ENCODE assay signal across 8 cellular contexts in the genomic region with DNA sequence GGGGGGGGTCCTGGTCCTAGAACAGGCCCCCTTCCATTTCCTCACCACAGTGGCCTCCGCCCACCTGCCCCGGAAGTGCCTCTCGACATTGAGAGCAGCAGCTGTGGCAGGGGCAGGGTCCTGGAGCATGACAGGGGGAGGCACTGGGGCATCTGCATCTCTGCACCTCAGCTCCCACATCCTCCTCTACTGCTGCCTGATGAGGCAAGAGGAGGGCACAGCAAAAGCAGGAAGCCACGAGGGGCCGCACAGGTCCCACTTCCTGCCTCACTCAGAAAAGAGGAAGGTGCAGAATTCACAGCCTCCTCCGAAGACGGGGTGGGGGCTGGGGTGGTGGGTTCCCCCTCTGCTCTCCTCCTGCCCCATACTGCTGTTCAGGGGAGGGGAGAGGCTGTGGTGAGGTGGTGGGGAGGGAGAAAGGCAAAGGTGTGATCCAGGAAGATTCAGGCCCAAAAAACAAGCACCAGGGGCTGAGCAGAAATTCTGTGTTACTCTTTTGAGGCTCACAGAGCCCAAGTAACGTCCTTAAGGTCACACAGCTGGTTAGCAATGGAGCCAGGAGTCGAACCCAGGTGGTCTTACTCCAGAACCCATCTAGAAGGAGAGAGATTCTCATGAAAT. TPM values are rescaled to one million over a fixed set of nuclear protein-coding genes. Genes with fewer than 3 reads are reported as not detected.
DNase-seq lines count a peak whose midpoint lies in the region; ATAC-seq and TF ChIP-seq lines count a peak whose summit lies in the region.

No MANE protein-coding gene starts in this region.

- no peaks in the 10 kb centered on the region for H3K27me3 ChIP-seq in OCI-LY1 (ENCODE audit: insufficient read depth, low read length)

- peaks cover 55% of the 10 kb centered on the region for H3K36me3 ChIP-seq in OCI-LY1 (ENCODE audit: insufficient read depth, low read length)

- H2AFZ ChIP-seq in OCI-LY1 (ENCODE audit: low read length), result no peak overlapping the region

- no peaks in the 10 kb centered on the region for H3K79me2 ChIP-seq in OCI-LY1 (ENCODE audit: insufficient read depth, low read length)

- H3K9me3 ChIP-seq in OCI-LY1 (ENCODE audit: low read length), result no peaks in the 10 kb centered on the region

- peaks cover 4% of the 10 kb centered on the region; the same call in 1 of the 2 replicates for H3F3A ChIP-seq in OCI-LY1 (ENCODE audit: insufficient read depth, low read length)

- ATAC-seq in GM18499 (IDR thresholded peaks at IDR 0.05; ENCODE audit: insufficient read depth, unreplicated experiment) (peak; percentile 83), HG02798 (IDR thresholded peaks at IDR 0.05; ENCODE audit: poor library complexity, unreplicated experiment) (peak; percentile 93)

- peaks cover 75% of the 10 kb centered on the region for H3K4me1 ChIP-seq in OCI-LY1 (ENCODE audit: insufficient read depth, low read length, severe bottlenecking)

- H3K4me3 ChIP-seq in OCI-LY1 (ENCODE audit: low read depth, low read length, poor library complexity, severe bottlenecking), result peak overlapping the region; percentile 31

- peak overlapping the region; percentile 99 for H3K27ac ChIP-seq in OCI-LY1 (ENCODE audit: low read depth, low read length, poor library complexity, severe bottlenecking)

- H3K9me2 ChIP-seq in OCI-LY1 (ENCODE audit: low read depth, low read length), result no peaks in the 10 kb centered on the region

- peak overlapping the region; percentile 59 for H3K4me2 ChIP-seq in OCI-LY1 (ENCODE audit: low read length)

- DNase-seq in activated T-cell treated with anti-CD3 and anti-CD28 coated beads, Interleukin-2, amount 50 U/mL, for 48 hours, result peak; percentile 83 to 85
- DNase-seq in kidney tubule cell (ENCODE audit: low spot score) (peak; percentile 31), ureter (ENCODE audit: low spot score) (no peak), cerebellar cortex (ENCODE audit: low spot score) (no peak)
- DNase-seq in stimulated activated CD8-positive, alpha-beta memory T cell treated with anti-CD3 and anti-CD28 coated beads, Interleukin-4, amount 100 ng/mL, for 48 hours, result peak; percentile 85

- no peaks in the 10 kb centered on the region for H4K20me1 ChIP-seq in OCI-LY1 (ENCODE audit: insufficient read depth, low read length)

- peak overlapping the region; percentile 69 for H3K9ac ChIP-seq in OCI-LY1 (ENCODE audit: low read length)

- TF ChIP-seq CTCF in OCI-LY1 (IDR thresholded peaks at IDR 0.05; ENCODE audit: low read length), result no peak

RNA-seq across cellular contexts. Expression of a gene that starts 14.7 kb away (rescaled TPM):
- total RNA-seq in ureter, result 68.1 TPM

RNA-seq across cellular contexts. Expression of a gene that starts 43.4 kb away (rescaled TPM):
- not detected for total RNA-seq in ureter

RNA-seq across cellular contexts. Expression of a gene that starts 50.2 kb away (rescaled TPM):
- total RNA-seq in ureter, result 3.3 TPM

Comparison
In these comparisons a context has a peak if more than half of its experiments do, and no peak if none do; other contexts are left out.
1. DNase-seq: peak in activated T-cell treated with anti-CD3 and anti-CD28 coated beads, Interleukin-2, amount 50 U/mL, for 48 hours (2 of 2), kidney tubule cell (single experiment) and stimulated activated CD8-positive, alpha-beta memory T cell treated with anti-CD3 and anti-CD28 coated beads, Interleukin-4, amount 100 ng/mL, for 48 hours (single experiment); none in ureter (single experiment) and cerebellar cortex (single experiment).